21 cellular contexts compared by ENCODE assay signal in genomic region chr5:98110270-98110669, GRCh38.
A peak's percentile ranks its signal among the peaks of the same experiment; 100 is the strongest.
DNase-seq lines count a peak whose midpoint lies in the region; ATAC-seq and TF ChIP-seq lines count a peak whose summit lies in the region.
"Had no signal": no experiment of that assay in that cellular context is flagged by ENCODE, and none has a peak within 500 bp of the region (broad histone marks: within the 10 kb centered on the region; RNA-seq: fewer than 3 reads in every experiment).

No MANE protein-coding gene starts in this region.

- H3K9me3 ChIP-seq in left ventricle myocardium inferior (replicated peaks): peaks cover 8% of the 10 kb centered on the region
- H3K9me3 ChIP-seq: adrenal gland, uterus had no signal

- no peaks in the 10 kb centered on the region for H3K27me3 ChIP-seq in left ventricle myocardium inferior (ENCODE audit: low read depth)
- H3K27me3 ChIP-seq: adrenal gland, uterus had no signal

- intact Hi-C loops in left ventricle myocardium inferior (cut with micrococcal nuclease): no loop called here

- no peaks in the 10 kb centered on the region for H3K36me3 ChIP-seq in left ventricle myocardium inferior
- H3K36me3 ChIP-seq: adrenal gland, uterus had no signal

- DNase-seq in AG09309 (ENCODE audit: low read depth) (peak; percentile 69), LHCN-M2 (ENCODE audit: low read depth) (peak; percentile 57), astrocyte of the hippocampus (ENCODE audit: low read depth, low spot score) (peak; percentile 8), hepatic stellate cell (ENCODE audit: low spot score) (peak; percentile 60), COR-L47 (lab: John Stamatoyannopoulos, UW) (no peak), left ventricle myocardium inferior (no peak)
- DNase-seq: activated CD4-positive, alpha-beta T cell treated with anti-CD3 and anti-CD28 coated beads for 4 hours; activated T-cell treated with anti-CD3 and anti-CD28 coated beads, Interleukin-2, amount 50 U/mL, for 1 hour; adrenal gland; C1 segment of cervical spinal cord; effector CD4-positive, alpha-beta T cell; head of caudate nucleus; left cardiac atrium; MV-4-11; naive thymus-derived CD4-positive, alpha-beta T cell; retina; stimulated activated CD4-positive, alpha-beta T cell treated with anti-CD3 and anti-CD28 coated beads, Interleukin-2, amount 100 ng/mL, for 48 hours; T-helper 1 cell; uterus had no signal

- ATAC-seq in HG03460 (IDR thresholded peaks at IDR 0.05; ENCODE audit: unreplicated experiment): no peak
- no peak for ATAC-seq in HG03045 (IDR thresholded peaks at IDR 0.05; ENCODE audit: unreplicated experiment)
- ATAC-seq: left cardiac atrium; naive thymus-derived CD4-positive, alpha-beta T cell had no signal

- TF ChIP-seq CTCF in AG09309 (IDR thresholded peaks at IDR 0.05; ENCODE audit: control insufficient read depth, insufficient read depth, low read depth, low read length, missing control alignments): no peak
- TF ChIP-seq CTCF in left ventricle myocardium inferior (IDR thresholded peaks at IDR 0.05; ENCODE audit: borderline replicate concordance): no peak

- H3K4me1 ChIP-seq in left ventricle myocardium inferior: no peaks in the 10 kb centered on the region
- H3K4me1 ChIP-seq: adrenal gland, uterus had no signal

- H3K4me3 ChIP-seq in AG09309 (ENCODE audit: control insufficient read depth, low read depth, low read length) (no peak overlapping the region), left ventricle myocardium inferior (no peak overlapping the region)
- H3K4me3 ChIP-seq: adrenal gland, uterus had no signal

- no peak overlapping the region for H3K27ac ChIP-seq in left ventricle myocardium inferior (replicated peaks)
- H3K27ac ChIP-seq: adrenal gland, uterus had no signal

Comparison
In these comparisons a context has a peak if more than half of its experiments do, and no peak if none do; other contexts are left out.
1. DNase-seq: peak in AG09309 (single experiment), LHCN-M2 (single experiment), astrocyte of the hippocampus (single experiment) and hepatic stellate cell (single experiment); none in COR-L47 (single experiment) and left ventricle myocardium inferior (single experiment).